ENCODE assay signal across 17 cellular contexts in genomic region chr7:78284945-78285344, GRCh38.
"Had no signal": no experiment of that assay in that cellular context is flagged by ENCODE, and none has a peak within 500 bp of the region (broad histone marks: within the 10 kb centered on the region; RNA-seq: fewer than 3 reads in every experiment).

No MANE protein-coding gene starts in this region.

- H3K27ac Mint-ChIP-seq: activated CD4-positive, alpha-beta T cell treated with anti-CD3 and anti-CD28 coated beads, Interleukin-2, amount 10 ng/mL, durations not matched to agents 24 days and 14 days; activated CD8-positive, alpha-beta T cell treated with anti-CD3 and anti-CD28 coated beads, Interleukin-2, amount 10 ng/mL, durations not matched to agents 7 days and 5 days; nephron progenitor cell had no signal

- H3K9me3 Mint-ChIP-seq: activated CD4-positive, alpha-beta T cell treated with anti-CD3 and anti-CD28 coated beads, Interleukin-2, amount 10 ng/mL, durations not matched to agents 24 days and 14 days; activated T-cell treated with anti-CD3 and anti-CD28 coated beads, Interleukin-2, amount 50 U/mL, for 4 hours; nephron progenitor cell had no signal

- DNase-seq: activated CD4-positive, alpha-beta T cell treated with anti-CD3 and anti-CD28 coated beads, Interleukin-2, amount 10 ng/mL, durations not matched to agents 24 days and 14 days; activated CD8-positive, alpha-beta T cell treated with anti-CD3 and anti-CD28 coated beads, Interleukin-2, amount 10 ng/mL, durations not matched to agents 7 days and 5 days; activated effector memory CD4-positive, alpha-beta T cell treated with Interleukin-2 at 50 U/mL for 16 hours; activated naive CD4-positive, alpha-beta T cell treated with anti-CD3 and anti-CD28 coated beads, Interleukin-2, amount 50 U/mL, for 16 hours; activated T-cell treated with anti-CD3 and anti-CD28 coated beads, Interleukin-2, amount 50 U/mL, for 4 hours; cerebellar nuclear complex; effector CD4-positive, alpha-beta T cell; islet precursor cell; left colon; lower lobe of right lung; nephron progenitor cell; posterior cingulate gyrus; retina; stimulated activated CD4-positive, alpha-beta T cell treated with anti-CD3 and anti-CD28 coated beads, Interleukin-2, amount 100 ng/mL, for 24 hours; stimulated activated naive CD4-positive, alpha-beta T cell treated with Interleukin-2 at 50 U/mL for 16 hours; tibial artery had no signal

- H3K27me3 Mint-ChIP-seq: activated CD4-positive, alpha-beta T cell treated with anti-CD3 and anti-CD28 coated beads, Interleukin-2, amount 10 ng/mL, durations not matched to agents 24 days and 14 days had no signal

- ATAC-seq: activated CD8-positive, alpha-beta T cell treated with anti-CD3 and anti-CD28 coated beads, Interleukin-2, amount 10 ng/mL, durations not matched to agents 7 days and 5 days; activated T-cell treated with anti-CD3 and anti-CD28 coated beads, Interleukin-2, amount 50 U/mL, for 4 hours; gastroesophageal sphincter; left colon; lower lobe of right lung had no signal

- H3K4me3 Mint-ChIP-seq: activated CD4-positive, alpha-beta T cell treated with anti-CD3 and anti-CD28 coated beads, Interleukin-2, amount 10 ng/mL, durations not matched to agents 24 days and 14 days; activated CD8-positive, alpha-beta T cell treated with anti-CD3 and anti-CD28 coated beads, Interleukin-2, amount 10 ng/mL, durations not matched to agents 7 days and 5 days; activated T-cell treated with anti-CD3 and anti-CD28 coated beads, Interleukin-2, amount 50 U/mL, for 4 hours; nephron progenitor cell had no signal

- H3K4me1 Mint-ChIP-seq: activated CD4-positive, alpha-beta T cell treated with anti-CD3 and anti-CD28 coated beads, Interleukin-2, amount 10 ng/mL, durations not matched to agents 24 days and 14 days had no signal
